Comparison of ENCODE assay signal across 14 cellular contexts in genomic region chr22:43995057-43995685, GRCh38. TPM values are rescaled to one million over a fixed set of nuclear protein-coding genes. Genes with fewer than 3 reads are reported as not detected.
DNase-seq lines count a peak whose midpoint lies in the region; ATAC-seq and TF ChIP-seq lines count a peak whose summit lies in the region.
"Had no signal": no experiment of that assay in that cellular context is flagged by ENCODE, and none has a peak within 500 bp of the region (broad histone marks: within the 10 kb centered on the region; RNA-seq: fewer than 3 reads in every experiment).

No MANE protein-coding gene starts in this region.

- peaks cover 30% of the 10 kb centered on the region for H3K36me3 ChIP-seq in effector memory CD4-positive, alpha-beta T cell (ENCODE audit: control insufficient read depth, insufficient read depth, low read length)
- H3K36me3 ChIP-seq: breast epithelium had no signal

- peak overlapping the region; percentile 97 for H3K4me3 Mint-ChIP-seq in T-helper 17 cell
- peak overlapping the region; percentile 86 to 90 for H3K4me3 Mint-ChIP-seq in stimulated activated naive B cell treated with anti-CD40 and anti-IgM and Interleukin-4, amounts not matched to agents 10 μg/mL and 1 μg/mL and 100 μg/mL, for 72 hours

- no peaks in the 10 kb centered on the region for H3K9me3 Mint-ChIP-seq in stimulated activated naive B cell treated with anti-CD40 and anti-IgM and Interleukin-4, amounts not matched to agents 10 μg/mL and 1 μg/mL and 100 μg/mL, for 72 hours

- peak overlapping the region; percentile 63 for H3K4me3 ChIP-seq in effector memory CD4-positive, alpha-beta T cell (ENCODE audit: insufficient read depth, low read depth, low read length, poor library complexity, severe bottlenecking)

- ATAC-seq in T-helper 17 cell, result no peak
- no peak for ATAC-seq in stimulated activated naive B cell treated with anti-CD40 and anti-IgM and Interleukin-4, amounts not matched to agents 10 μg/mL and 1 μg/mL and 100 μg/mL, for 72 hours (replicated peaks)

- H3K4me1 ChIP-seq in effector memory CD4-positive, alpha-beta T cell (ENCODE audit: control insufficient read depth, insufficient read depth, low read length, poor library complexity, severe bottlenecking), result peaks cover 5% of the 10 kb centered on the region
- H3K4me1 ChIP-seq: breast epithelium had no signal

- H3K27ac ChIP-seq in effector memory CD4-positive, alpha-beta T cell (ENCODE audit: insufficient read depth, low read length, poor library complexity, severe bottlenecking), result peak overlapping the region; percentile 67
- no peak overlapping the region for H3K27ac ChIP-seq in RWPE1
- H3K27ac ChIP-seq: breast epithelium, tibial artery had no signal

- no peak for TF ChIP-seq CTCF in RWPE1 (conservative IDR thresholded peaks at IDR 0.05; ENCODE audit: low read depth)

- peak overlapping the region; percentile 95 for H3K27ac Mint-ChIP-seq in T-helper 17 cell
- peak overlapping the region; percentile 59 for H3K27ac Mint-ChIP-seq in stimulated activated naive B cell treated with anti-CD40 and anti-IgM and Interleukin-4, amounts not matched to agents 10 μg/mL and 1 μg/mL and 100 μg/mL, for 72 hours

- H3K9me3 ChIP-seq in T-helper 17 cell (ENCODE audit: control insufficient read depth, low read length, poor library complexity, severe bottlenecking), result no peaks in the 10 kb centered on the region
- H3K9me3 ChIP-seq in effector memory CD4-positive, alpha-beta T cell (ENCODE audit: control insufficient read depth, low read length), result no peaks in the 10 kb centered on the region
- H3K9me3 ChIP-seq: breast epithelium, tibial artery had no signal

- H3K4me1 Mint-ChIP-seq in T-helper 17 cell, result peaks cover 32% of the 10 kb centered on the region
- peaks cover 47 to 74% of the 10 kb centered on the region in 2 donors for H3K4me1 Mint-ChIP-seq in stimulated activated naive B cell treated with anti-CD40 and anti-IgM and Interleukin-4, amounts not matched to agents 10 μg/mL and 1 μg/mL and 100 μg/mL, for 72 hours

- peak; percentile 48 for DNase-seq in activated effector memory CD4-positive, alpha-beta T cell treated with anti-CD3 and anti-CD28 coated beads, Interleukin-2, amount 50 U/mL, for 16 hours
- DNase-seq in activated effector memory CD4-positive, alpha-beta T cell treated with Interleukin-2 at 50 U/mL for 16 hours, result no peak
- DNase-seq in T-helper 17 cell, result no peak
- DNase-seq in effector memory CD4-positive, alpha-beta T cell, result no peak
- no peak for DNase-seq in stimulated activated naive B cell treated with anti-CD40 and anti-IgM and Interleukin-4, amounts not matched to agents 10 μg/mL and 1 μg/mL and 100 μg/mL, for 72 hours
- no peak for DNase-seq in G401 (ENCODE audit: low spot score)
- no peak for DNase-seq in RWPE1 (ENCODE audit: low spot score)
- DNase-seq in COLO829 (ENCODE audit: low spot score), result no peak
- DNase-seq: DMS153, H7, NCI-H2081, NCI-H526 treated with DMSO at 0.1 percent for 48 hours had no signal

- peaks cover 4% of the 10 kb centered on the region for H3K36me3 Mint-ChIP-seq in T-helper 17 cell (ENCODE audit: low read depth)
- H3K36me3 Mint-ChIP-seq in stimulated activated naive B cell treated with anti-CD40 and anti-IgM and Interleukin-4, amounts not matched to agents 10 μg/mL and 1 μg/mL and 100 μg/mL, for 72 hours, result peaks cover 64 to 76% of the 10 kb centered on the region in 2 donors

- H3K27me3 Mint-ChIP-seq in T-helper 17 cell, result no peaks in the 10 kb centered on the region
- H3K27me3 Mint-ChIP-seq in stimulated activated naive B cell treated with anti-CD40 and anti-IgM and Interleukin-4, amounts not matched to agents 10 μg/mL and 1 μg/mL and 100 μg/mL, for 72 hours, result no peaks in the 10 kb centered on the region

- POLR2A ChIA-PET in RWPE1 (lab: Yijun Ruan, JAX; ENCODE audit: low non-redundant PET), result no interaction called here

- CTCF ChIA-PET in RWPE1 (lab: Yijun Ruan, JAX), result interaction anchor here (0.6 kb wide), 1 partner anchor 641 kb away, joined by 3 read pairs; no protein-coding TSS in a partner anchor

- in situ Hi-C loops in G401 (cut with HindIII; ENCODE audit: low sequenced_read_pairs), result no loop called here

- H3K27me3 ChIP-seq in effector memory CD4-positive, alpha-beta T cell (replicated peaks; ENCODE audit: control insufficient read depth, insufficient read depth, low read length, poor library complexity, severe bottlenecking), result no peaks in the 10 kb centered on the region
- H3K27me3 ChIP-seq: breast epithelium, tibial artery had no signal

RNA-seq across cellular contexts. Expression of gene PARVB, which starts 28.9 kb away (rescaled TPM):
- total RNA-seq in T-helper 17 cell, result 10 to 100 TPM; 14.6 to 36.4 TPM
- total RNA-seq in G401 (2014; rRNA removed; shearing (Covaris generic)), result 67.4 and 86.6 TPM in 2 replicates

RNA-seq across cellular contexts. Expression of gene SAMM50, which starts 39.9 kb away (rescaled TPM):
- total RNA-seq in T-helper 17 cell, result 10 to 100 TPM; 24.8 to 26.0 TPM
- total RNA-seq in G401 (2014; rRNA removed; shearing (Covaris generic)), result 77.8 and 79.4 TPM in 2 replicates
